ENCODE assay signal across 8 cellular contexts in genomic region chr2:201127570-201127969, GRCh38. TPM values are rescaled to one million over a fixed set of nuclear protein-coding genes. Genes with fewer than 3 reads are reported as not detected.
DNase-seq lines count a peak whose midpoint lies in the region; ATAC-seq and TF ChIP-seq lines count a peak whose summit lies in the region.

No MANE protein-coding gene starts in this region.

- peak overlapping the region; percentile 50; the same call in 1 of the 2 replicates for H3K56ac ChIP-seq in IMR-90 (ENCODE audit: extremely low read depth, insufficient read depth, low read length)

- BruUV-seq in IMR-90 (replicated peaks; lab: Mats Ljungman, UMichigan) (no TSS peak), PC-3 (replicated peaks; lab: Mats Ljungman, UMichigan) (no TSS peak)

- H3K4me3 ChIP-seq in ACC112 (ENCODE audit: low read depth, low read length): peak overlapping the region; percentile 52
- H3K4me3 ChIP-seq in IMR-90 (ENCODE audit: insufficient read depth, low read depth, low read length): no peak overlapping the region
- no peak overlapping the region for H3K4me3 ChIP-seq in fibroblast of mammary gland (ENCODE audit: control insufficient read depth, low read depth, low read length)
- no peak overlapping the region for H3K4me3 ChIP-seq in prostate gland
- no peak overlapping the region for H3K4me3 ChIP-seq in PC-3 (ENCODE audit: low read length)

- in situ Hi-C loops in IMR-90 (cut with MboI; ENCODE audit: low sequenced_read_pairs): no loop called here

- peaks cover 90% of the 10 kb centered on the region for H3K4me1 ChIP-seq in ACC112 (ENCODE audit: control insufficient read depth, insufficient read depth, low read length, unreplicated experiment)
- H3K4me1 ChIP-seq in IMR-90 (ENCODE audit: control insufficient read depth, insufficient read depth, low read length): peaks cover 33% of the 10 kb centered on the region
- H3K4me1 ChIP-seq in prostate gland (replicated peaks): peaks cover 5% of the 10 kb centered on the region
- H3K4me1 ChIP-seq in PC-3 (ENCODE audit: insufficient read depth, low read length): peaks cover 27% of the 10 kb centered on the region

- H2AFZ ChIP-seq in ACC112 (ENCODE audit: low read length, unreplicated experiment) (no peak overlapping the region), IMR-90 (replicated peaks; ENCODE audit: low read length, poor library complexity) (peak overlapping the region; percentile 56), PC-3 (ENCODE audit: low read length) (no peak overlapping the region)

- TF ChIP-seq RAD21 in IMR-90 (IDR thresholded peaks at IDR 0.05; ENCODE audit: low read length): no peak

- POLR2A ChIA-PET in IMR-90 (lab: Charles Lee; ENCODE audit: unreplicated experiment): no interaction called here
- POLR2A ChIA-PET in PC-3 (lab: Charles Lee; ENCODE audit: unreplicated experiment): no interaction called here

- CTCF ChIA-PET in IMR-90 (lab: Yijun Ruan, JAX) (interaction anchor here (1.7 kb wide), 1 partner anchor 31 kb away, joined by 7 read pairs; no protein-coding TSS in a partner anchor), PC-3 (lab: Charles Lee) (no interaction called here)

- dilution Hi-C loops in IMR-90 (cut with HindIII; ENCODE audit: low sequenced_read_pairs, unreplicated experiment): no loop called here

- no peaks in the 10 kb centered on the region for H3K9me3 ChIP-seq in IMR-90 (ENCODE audit: control insufficient read depth, insufficient read depth, low read length)
- H3K9me3 ChIP-seq in prostate gland: no peaks in the 10 kb centered on the region
- no peaks in the 10 kb centered on the region for H3K9me3 ChIP-seq in PC-3 (ENCODE audit: low read length)

- peak overlapping the region; percentile 81 for H2BK20ac ChIP-seq in IMR-90 (ENCODE audit: low read depth, low read length)

- WGBS in IMR-90 (ENCODE audit: extremely low coverage in 2 of 2, insufficient read length in 1 of 2), 2 experiments: 31% methylated on average over 2 of the region's 5 CpGs; no CpG with 5 or more reads in 1 of the 2 experiments
- WGBS in prostate gland: 37% methylated on average over 5 of the region's 5 CpGs

- H2BK120ac ChIP-seq in IMR-90 (ENCODE audit: low read depth, low read length): peak overlapping the region; percentile 76

- no peaks in the 10 kb centered on the region for H3K9me3 Mint-ChIP-seq in activated T-helper 17 cell treated with anti-CD3 and anti-CD28 coated beads, Interleukin-2, amount 50 U/mL, for 72 hours

- intact Hi-C loops in IMR-90 (cut with micrococcal nuclease) (no loop called here), prostate gland (cut with DNase I) (no loop called here), PC-3 (cut with micrococcal nuclease) (no loop called here)

- H3K9ac ChIP-seq in IMR-90 (ENCODE audit: low read depth, low read length) (peak overlapping the region; percentile 22; the same call in 1 of the 2 replicates), PC-3 (ENCODE audit: low read length) (no peak overlapping the region)

- H4K91ac ChIP-seq in IMR-90 (ENCODE audit: insufficient read depth, low read depth, low read length): peak overlapping the region; percentile 81

- peak overlapping the region; percentile 96; the same call in 2 of the 3 replicates for H2BK15ac ChIP-seq in IMR-90 (ENCODE audit: low read depth, low read length)

- peak overlapping the region; percentile 93 for H3K27ac Mint-ChIP-seq in activated T-helper 17 cell treated with anti-CD3 and anti-CD28 coated beads, Interleukin-2, amount 50 U/mL, for 72 hours

- ATAC-seq in IMR-90 (ENCODE audit: low read depth) (peak; percentile 12; the same call in 1 of the 2 replicates), PC-3 (no peak), GM19452 (IDR thresholded peaks at IDR 0.05; ENCODE audit: unreplicated experiment) (no peak)
- ATAC-seq in activated T-helper 17 cell treated with anti-CD3 and anti-CD28 coated beads, Interleukin-2, amount 50 U/mL, for 72 hours (replicated peaks): peak; percentile 40

- H4K5ac ChIP-seq in IMR-90 (ENCODE audit: low read depth, low read length): peak overlapping the region; percentile 50; the same call in 1 of the 2 replicates

- peaks cover 38% of the 10 kb centered on the region for H3K4me1 Mint-ChIP-seq in activated T-helper 17 cell treated with anti-CD3 and anti-CD28 coated beads, Interleukin-2, amount 50 U/mL, for 72 hours

- peaks cover 44 to 82% of the 10 kb centered on the region in 2 experiments for H3K79me1 ChIP-seq in IMR-90 (ENCODE audit: low read depth in 1 of 2, low read length in 2 of 2)

- H3K4me2 ChIP-seq in IMR-90 (ENCODE audit: low read depth, low read length) (peak overlapping the region; percentile 73), PC-3 (ENCODE audit: low read length) (no peak overlapping the region)

- peak overlapping the region; percentile 92 for H3K23ac ChIP-seq in IMR-90 (ENCODE audit: low read depth, low read length)

- H3K36me3 ChIP-seq in ACC112 (ENCODE audit: insufficient read depth, low read length) (peaks cover 5% of the 10 kb centered on the region; the same call in 1 of the 2 replicates), IMR-90 (ENCODE audit: control insufficient read depth, insufficient read depth, low read length) (peaks cover 2% of the 10 kb centered on the region; the same call in 1 of the 2 replicates), prostate gland (no peaks in the 10 kb centered on the region), PC-3 (ENCODE audit: low read depth, low read length) (no peaks in the 10 kb centered on the region)

- H3K27me3 ChIP-seq in ACC112 (ENCODE audit: insufficient read depth, low read length) (no peaks in the 10 kb centered on the region), IMR-90 (ENCODE audit: control insufficient read depth, insufficient read depth, low read length) (no peaks in the 10 kb centered on the region), prostate gland (replicated peaks; ENCODE audit: insufficient read depth) (no peaks in the 10 kb centered on the region), PC-3 (ENCODE audit: low read length) (no peaks in the 10 kb centered on the region)

- DNase-seq in IMR-90 (peak; percentile 74), fibroblast of mammary gland (ENCODE audit: low read depth) (peak; percentile 85), prostate gland (ENCODE audit: low spot score) (no peak), PC-3 (no peak), mucosa of gallbladder (ENCODE audit: low spot score) (no peak)

- no peak for TF ChIP-seq CTCF in IMR-90 (conservative IDR thresholded peaks at IDR 0.05; ENCODE audit: low read depth, low read length)
- no peak for TF ChIP-seq CTCF in fibroblast of mammary gland (conservative IDR thresholded peaks at IDR 0.05; ENCODE audit: control insufficient read depth, insufficient read depth, low read depth, low read length)
- no peak for TF ChIP-seq CTCF in prostate gland (IDR thresholded peaks at IDR 0.05)
- no peak for TF ChIP-seq CTCF in PC-3 (conservative IDR thresholded peaks at IDR 0.05; ENCODE audit: low read depth, low read length)

- H3K79me2 ChIP-seq in ACC112 (ENCODE audit: control insufficient read depth, insufficient read depth, low read length, unreplicated experiment) (peaks cover 91% of the 10 kb centered on the region), PC-3 (ENCODE audit: low read length) (peaks cover 87% of the 10 kb centered on the region)

- H3K36me3 Mint-ChIP-seq in activated T-helper 17 cell treated with anti-CD3 and anti-CD28 coated beads, Interleukin-2, amount 50 U/mL, for 72 hours (ENCODE audit: low read depth): peaks cover 93% of the 10 kb centered on the region

- peak overlapping the region; percentile 50; the same call in 1 of the 2 replicates for H3K18ac ChIP-seq in IMR-90 (ENCODE audit: low read depth, low read length)

- peak overlapping the region; percentile 66 for H2BK5ac ChIP-seq in IMR-90 (ENCODE audit: low read depth, low read length, poor library complexity, severe bottlenecking)

- no peaks in the 10 kb centered on the region for H3K27me3 Mint-ChIP-seq in activated T-helper 17 cell treated with anti-CD3 and anti-CD28 coated beads, Interleukin-2, amount 50 U/mL, for 72 hours

- no peaks in the 10 kb centered on the region for H3F3A ChIP-seq in PC-3 (ENCODE audit: low read length, unreplicated experiment)

- peak overlapping the region; percentile 96 for H2AK5ac ChIP-seq in IMR-90 (ENCODE audit: low read depth, low read length)

- peak overlapping the region; percentile 97 for H3K14ac ChIP-seq in IMR-90 (replicated peaks; ENCODE audit: low read depth, low read length)

- H3K4ac ChIP-seq in IMR-90 (ENCODE audit: low read depth, low read length): peak overlapping the region; percentile 79

- H3K9me1 ChIP-seq in IMR-90 (ENCODE audit: insufficient read depth, low read length): peaks cover 44% of the 10 kb centered on the region

- TF ChIP-seq POLR2A in IMR-90 (IDR thresholded peaks at IDR 0.05; ENCODE audit: low read depth, low read length) (peak; percentile 29; the same call in 1 of the 2 replicates), prostate gland (IDR thresholded peaks at IDR 0.05) (no peak)

- peak overlapping the region; percentile 88 for H3K4me3 Mint-ChIP-seq in activated T-helper 17 cell treated with anti-CD3 and anti-CD28 coated beads, Interleukin-2, amount 50 U/mL, for 72 hours

- no peaks in the 10 kb centered on the region for H3K9me2 ChIP-seq in PC-3 (replicated peaks; ENCODE audit: low read length)

- peaks cover 7% of the 10 kb centered on the region; the same call in 1 of the 2 replicates for H4K20me1 ChIP-seq in IMR-90 (ENCODE audit: insufficient read depth, low read length)
- no peaks in the 10 kb centered on the region for H4K20me1 ChIP-seq in PC-3 (ENCODE audit: low read length)

- peak overlapping the region; percentile 66 to 72 for H4K8ac ChIP-seq in IMR-90 (ENCODE audit: low read depth in 2 of 2, low read length in 2 of 2)

- H2AK9ac ChIP-seq in IMR-90 (replicated peaks; ENCODE audit: low read depth, low read length, poor library complexity): peak overlapping the region; percentile 68

- H3K27ac ChIP-seq in ACC112 (ENCODE audit: low read depth, low read length): peak overlapping the region; percentile 99
- peak overlapping the region; percentile 54 for H3K27ac ChIP-seq in IMR-90 (ENCODE audit: insufficient read depth, low read length)
- peak overlapping the region; percentile 45 to 47 for H3K27ac ChIP-seq in prostate gland
- no peak overlapping the region for H3K27ac ChIP-seq in PC-3 (ENCODE audit: low read length)

RNA-seq across cellular contexts. Expression of gene CFLAR, which starts 11.6 kb away (rescaled TPM):
- 48.3 and 59.9 TPM in 2 replicates for total RNA-seq in IMR-90 (2012; rRNA removed)
- 23.8 and 29.2 TPM in 2 replicates for polyA plus RNA-seq in IMR-90 (2012; rRNA removed)
- 8.6 and 21.0 TPM in 2 replicates for polyA plus RNA-seq in IMR-90 (2012; cell fraction: cytosol; rRNA removed)
- 32.8 and 76.8 TPM in 2 replicates for polyA plus RNA-seq in IMR-90 (2012; cell fraction: nucleus; rRNA removed; ENCODE audit: low replicate concordance)
- total RNA-seq in activated T-helper 17 cell treated with anti-CD3 and anti-CD28 coated beads, Interleukin-2, amount 50 U/mL, for 72 hours: 100 to 1,000 TPM; 224 to 559 TPM
- total RNA-seq in prostate gland: 100 to 1,000 TPM in 1 of 2 donors, 10 to 100 TPM in 1; 92.4 to 141 TPM
- total RNA-seq in PC-3 (2014; rRNA removed): 32.1 and 33.5 TPM in 2 replicates
- total RNA-seq in mucosa of gallbladder: 152 TPM

RNA-seq across cellular contexts. Expression of gene CASP10, which starts 55.4 kb away (rescaled TPM):
- 0.28 and 0.90 TPM in 2 replicates for total RNA-seq in IMR-90 (2012; rRNA removed)
- 0.12 and 0.13 TPM in 2 replicates for polyA plus RNA-seq in IMR-90 (2012; rRNA removed)
- 0.11 TPM in 1 of 2 replicates, not detected in the other for polyA plus RNA-seq in IMR-90 (2012; cell fraction: cytosol; rRNA removed)
- polyA plus RNA-seq in IMR-90 (2012; cell fraction: nucleus; rRNA removed; ENCODE audit: low replicate concordance): 0.24 and 0.32 TPM in 2 replicates
- 10 to 100 TPM; 10.8 to 22.7 TPM for total RNA-seq in activated T-helper 17 cell treated with anti-CD3 and anti-CD28 coated beads, Interleukin-2, amount 50 U/mL, for 72 hours
- 1 to 10 TPM; 1.7 to 9.8 TPM for total RNA-seq in prostate gland
- 1.3 and 4.2 TPM in 2 replicates for total RNA-seq in PC-3 (2014; rRNA removed)
- 18.9 TPM for total RNA-seq in mucosa of gallbladder

RNA-seq across cellular contexts. Expression of gene NDUFB3, which starts 55.8 kb away (rescaled TPM):
- total RNA-seq in IMR-90 (2012; rRNA removed) (41.0 and 105 TPM in 2 replicates), prostate gland (10 to 100 TPM; 45.5 to 84.3 TPM), PC-3 (2014; rRNA removed) (154 and 176 TPM in 2 replicates), mucosa of gallbladder (96.4 TPM)
- polyA plus RNA-seq in IMR-90 (2012; rRNA removed): 87.0 and 98.7 TPM in 2 replicates
- 10.7 and 24.8 TPM in 2 replicates for polyA plus RNA-seq in IMR-90 (2012; cell fraction: cytosol; rRNA removed)
- 1.6 and 15.7 TPM in 2 replicates for polyA plus RNA-seq in IMR-90 (2012; cell fraction: nucleus; rRNA removed; ENCODE audit: low replicate concordance)
- 10 to 100 TPM; 68.7 to 99.3 TPM for total RNA-seq in activated T-helper 17 cell treated with anti-CD3 and anti-CD28 coated beads, Interleukin-2, amount 50 U/mL, for 72 hours

RNA-seq across cellular contexts. Expression of gene HYCC2, which starts 56.1 kb away (rescaled TPM):
- 9.1 and 10.0 TPM in 2 replicates for total RNA-seq in IMR-90 (2012; rRNA removed)
- 1.7 and 2.2 TPM in 2 replicates for polyA plus RNA-seq in IMR-90 (2012; rRNA removed)
- polyA plus RNA-seq in IMR-90 (2012; cell fraction: cytosol; rRNA removed): 0.30 and 0.34 TPM in 2 replicates
- polyA plus RNA-seq in IMR-90 (2012; cell fraction: nucleus; rRNA removed; ENCODE audit: low replicate concordance): 0.91 and 5.4 TPM in 2 replicates
- 10 to 100 TPM; 23.8 to 24.5 TPM for total RNA-seq in activated T-helper 17 cell treated with anti-CD3 and anti-CD28 coated beads, Interleukin-2, amount 50 U/mL, for 72 hours
- total RNA-seq in prostate gland: 10 to 100 TPM; 13.6 to 16.3 TPM
- 3.6 and 5.5 TPM in 2 replicates for total RNA-seq in PC-3 (2014; rRNA removed)
- 18.8 TPM for total RNA-seq in mucosa of gallbladder

Comparison
In these comparisons a context has a peak if more than half of its experiments do, and no peak if none do; other contexts are left out.
1. ATAC-seq: peak in IMR-90 (single experiment) and activated T-helper 17 cell treated with anti-CD3 and anti-CD28 coated beads, Interleukin-2, amount 50 U/mL, for 72 hours (single experiment); none in PC-3 (single experiment) and GM19452 (single experiment).
2. DNase-seq: peak in IMR-90 (single experiment) and fibroblast of mammary gland (single experiment); none in prostate gland (single experiment), PC-3 (single experiment) and mucosa of gallbladder (single experiment).